ENCODE assay signal across 11 cellular contexts in the genomic region with DNA sequence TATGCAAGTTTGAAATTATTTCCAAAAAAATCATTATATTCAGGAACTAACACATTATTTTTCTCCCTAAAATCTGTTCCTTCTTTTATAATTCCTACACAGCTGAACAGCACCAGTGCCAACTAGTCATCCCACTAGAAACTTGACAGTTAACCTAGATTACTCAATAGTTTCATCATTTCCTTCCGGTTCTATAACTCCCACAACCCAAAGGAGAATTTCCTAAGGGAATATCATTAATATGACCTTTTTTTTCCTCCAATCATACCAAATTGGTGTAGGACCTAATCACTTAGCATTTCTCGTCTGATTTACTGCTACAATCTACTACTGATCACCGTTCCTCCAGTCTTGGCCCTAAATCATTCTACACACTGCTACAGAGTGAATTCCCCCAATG. TPM values are rescaled to one million over a fixed set of nuclear protein-coding genes. Genes with fewer than 3 reads are reported as not detected.
DNase-seq lines count a peak whose midpoint lies in the region; TF ChIP-seq lines count a peak whose summit lies in the region.
"Had no signal": no experiment of that assay in that cellular context is flagged by ENCODE, and none has a peak within 500 bp of the region (broad histone marks: within the 10 kb centered on the region; RNA-seq: fewer than 3 reads in every experiment).

No MANE protein-coding gene starts in this region.

- H3K27ac Mint-ChIP-seq in activated T-helper 1 cell treated with anti-CD3 and anti-CD28 coated beads, Interleukin-12 subunit alpha, Interleukin-12 subunit beta, Interleukin-2, Interleukin-4 antibody, amounts not matched to agents 30 ng/mL and 10 ng/mL and 1 ng/mL, durations not matched to agents 14 hours and 24 hours and 36 hours, result no peak overlapping the region
- H3K27ac Mint-ChIP-seq: CD8-positive, alpha-beta T cell had no signal

- in situ Hi-C loops in ACHN (cut with HindIII; ENCODE audit: low pct_ligation_motif_present, low pct_unique_long_range_greater_than_20kb, low sequenced_read_pairs) (no loop called here), astrocyte of the spinal cord (cut with HindIII; ENCODE audit: low sequenced_read_pairs) (no loop called here)

- TF ChIP-seq EP300 in sigmoid colon (IDR thresholded peaks at IDR 0.05), result no peak

- H3K4me1 ChIP-seq in sigmoid colon, result peaks cover 0 to 28% (median 19%) of the 10 kb centered on the region in 4 donors

- TF ChIP-seq POLR2A in sigmoid colon (IDR thresholded peaks at IDR 0.05), result no peak

- H3K27me3 ChIP-seq in HL-60 (ENCODE audit: insufficient read depth, poor library complexity, severe bottlenecking) (no peaks in the 10 kb centered on the region), sigmoid colon (no peaks in the 10 kb centered on the region)
- H3K27me3 ChIP-seq: vagina had no signal

- H3K9me3 Mint-ChIP-seq in activated T-helper 1 cell treated with anti-CD3 and anti-CD28 coated beads, Interleukin-12 subunit alpha, Interleukin-12 subunit beta, Interleukin-2, Interleukin-4 antibody, amounts not matched to agents 30 ng/mL and 10 ng/mL and 1 ng/mL, durations not matched to agents 14 hours and 24 hours and 36 hours, result no peaks in the 10 kb centered on the region
- H3K9me3 Mint-ChIP-seq: CD8-positive, alpha-beta T cell; dendritic cell treated with granulocyte-macrophage colony-stimulating factor and Interleukin-4, amounts not matched to agents 40 ng/mL and 50 ng/mL, for 4 days had no signal

- no peak overlapping the region for H3K4me3 Mint-ChIP-seq in activated T-helper 1 cell treated with anti-CD3 and anti-CD28 coated beads, Interleukin-12 subunit alpha, Interleukin-12 subunit beta, Interleukin-2, Interleukin-4 antibody, amounts not matched to agents 30 ng/mL and 10 ng/mL and 1 ng/mL, durations not matched to agents 14 hours and 24 hours and 36 hours
- H3K4me3 Mint-ChIP-seq: CD8-positive, alpha-beta T cell; dendritic cell treated with granulocyte-macrophage colony-stimulating factor and Interleukin-4, amounts not matched to agents 40 ng/mL and 50 ng/mL, for 4 days had no signal

- no peaks in the 10 kb centered on the region for H3K36me3 ChIP-seq in sigmoid colon
- H3K36me3 ChIP-seq: vagina had no signal

- H3K27me3 Mint-ChIP-seq in activated T-helper 1 cell treated with anti-CD3 and anti-CD28 coated beads, Interleukin-12 subunit alpha, Interleukin-12 subunit beta, Interleukin-2, Interleukin-4 antibody, amounts not matched to agents 30 ng/mL and 10 ng/mL and 1 ng/mL, durations not matched to agents 14 hours and 24 hours and 36 hours (ENCODE audit: insufficient read depth), result peaks cover 2% of the 10 kb centered on the region
- H3K27me3 Mint-ChIP-seq: dendritic cell treated with granulocyte-macrophage colony-stimulating factor and Interleukin-4, amounts not matched to agents 40 ng/mL and 50 ng/mL, for 4 days had no signal

- DNase-seq in ACHN (peak; percentile 43), HL-60 (ENCODE audit: low read depth in 1 of 2, low spot score in 1 of 2) (peak in 1 of 2 experiments; percentile 26), astrocyte of the spinal cord (ENCODE audit: low read depth, low spot score) (peak; percentile 46), hepatic stellate cell (ENCODE audit: low spot score) (peak; percentile 15), NCI-H1048 (lab: John Stamatoyannopoulos, UW) (no peak), sigmoid colon (no peak), posterior cingulate gyrus (no peak)
- DNase-seq in activated T-helper 1 cell treated with anti-CD3 and anti-CD28 coated beads, Interleukin-12 subunit alpha, Interleukin-12 subunit beta, Interleukin-2, Interleukin-4 antibody, amounts not matched to agents 30 ng/mL and 10 ng/mL and 1 ng/mL, durations not matched to agents 14 hours and 24 hours and 36 hours (ENCODE audit: low spot score), result no peak
- DNase-seq: CD8-positive, alpha-beta T cell had no signal

- TF ChIP-seq CTCF in HL-60 (IDR thresholded peaks at IDR 0.05; ENCODE audit: insufficient read depth, low read length) (no peak), astrocyte of the spinal cord (IDR thresholded peaks at IDR 0.05; ENCODE audit: low read depth, low read length) (no peak), sigmoid colon (IDR thresholded peaks at IDR 0.05) (no peak)

- H3K4me1 Mint-ChIP-seq in activated T-helper 1 cell treated with anti-CD3 and anti-CD28 coated beads, Interleukin-12 subunit alpha, Interleukin-12 subunit beta, Interleukin-2, Interleukin-4 antibody, amounts not matched to agents 30 ng/mL and 10 ng/mL and 1 ng/mL, durations not matched to agents 14 hours and 24 hours and 36 hours (ENCODE audit: low read depth), result no peaks in the 10 kb centered on the region

- H3K27ac ChIP-seq in HL-60 (replicated peaks) (peak overlapping the region; percentile 23), sigmoid colon (peak overlapping the region in 1 of 4 donors; percentile 29)
- H3K27ac ChIP-seq: vagina had no signal

- no peak overlapping the region for H3K4me3 ChIP-seq in HL-60 (replicated peaks; ENCODE audit: insufficient read depth, low read length)
- no peak overlapping the region for H3K4me3 ChIP-seq in astrocyte of the spinal cord (ENCODE audit: low read depth, low read length)
- no peak overlapping the region for H3K4me3 ChIP-seq in sigmoid colon
- H3K4me3 ChIP-seq: vagina had no signal

- 83 to 88% methylated on average over 3 of the region's 3 CpGs for WGBS in sigmoid colon, 2 donors

- no peaks in the 10 kb centered on the region for H3K9me3 ChIP-seq in sigmoid colon
- H3K9me3 ChIP-seq: vagina had no signal

- intact Hi-C loops in sigmoid colon (cut with DNase I), result no loop called here
- intact Hi-C loops in posterior cingulate gyrus (cut with DNase I), result loop anchor here (5.0 kb wide), 1 partner anchor 37 kb away; no protein-coding TSS in a partner anchor
- intact Hi-C loops in activated T-helper 1 cell treated with anti-CD3 and anti-CD28 coated beads, Interleukin-12 subunit alpha, Interleukin-12 subunit beta, Interleukin-2, Interleukin-4 antibody, amounts not matched to agents 30 ng/mL and 10 ng/mL and 1 ng/mL, durations not matched to agents 14 hours and 24 hours and 36 hours (cut with micrococcal nuclease), result no loop called here

- H3K36me3 Mint-ChIP-seq in activated T-helper 1 cell treated with anti-CD3 and anti-CD28 coated beads, Interleukin-12 subunit alpha, Interleukin-12 subunit beta, Interleukin-2, Interleukin-4 antibody, amounts not matched to agents 30 ng/mL and 10 ng/mL and 1 ng/mL, durations not matched to agents 14 hours and 24 hours and 36 hours (ENCODE audit: low read depth), result no peaks in the 10 kb centered on the region
- H3K36me3 Mint-ChIP-seq: CD8-positive, alpha-beta T cell had no signal

RNA-seq across cellular contexts. Expression of gene WDFY3, which starts 45.9 kb away (rescaled TPM):
- 10 to 100 TPM; 50.5 to 85.7 (median 75.1) TPM for total RNA-seq in sigmoid colon
- 1 to 10 TPM; 4.8 to 7.6 (median 5.3) TPM for polyA plus RNA-seq in sigmoid colon
- 0.39 and 1.1 TPM in 2 replicates for total RNA-seq in activated T-helper 1 cell treated with anti-CD3 and anti-CD28 coated beads, Interleukin-12 subunit alpha, Interleukin-12 subunit beta, Interleukin-2, Interleukin-4 antibody, amounts not matched to agents 30 ng/mL and 10 ng/mL and 1 ng/mL, durations not matched to agents 14 hours and 24 hours and 36 hours
- total RNA-seq: CD8-positive, alpha-beta T cell had no signal

Comparison
In these comparisons a context has a peak if more than half of its experiments do, and no peak if none do; other contexts are left out.
1. DNase-seq: peak in ACHN (single experiment), astrocyte of the spinal cord (single experiment) and hepatic stellate cell (single experiment); none in NCI-H1048 (single experiment), sigmoid colon (single experiment), posterior cingulate gyrus (0 of 10) and activated T-helper 1 cell treated with anti-CD3 and anti-CD28 coated beads, Interleukin-12 subunit alpha, Interleukin-12 subunit beta, Interleukin-2, Interleukin-4 antibody, amounts not matched to agents 30 ng/mL and 10 ng/mL and 1 ng/mL, durations not matched to agents 14 hours and 24 hours and 36 hours (single experiment).
2. RNA of gene WDFY3, which starts 45.9 kb away (total RNA-seq): 50.5 to 85.7 TPM in sigmoid colon; 0.39 to 1.1 TPM in activated T-helper 1 cell treated with anti-CD3 and anti-CD28 coated beads, Interleukin-12 subunit alpha, Interleukin-12 subunit beta, Interleukin-2, Interleukin-4 antibody, amounts not matched to agents 30 ng/mL and 10 ng/mL and 1 ng/mL, durations not matched to agents 14 hours and 24 hours and 36 hours; every median in the first group is over 10 times any median in the second.